ENCODE assay signal across 1 cellular context in the genomic region with DNA sequence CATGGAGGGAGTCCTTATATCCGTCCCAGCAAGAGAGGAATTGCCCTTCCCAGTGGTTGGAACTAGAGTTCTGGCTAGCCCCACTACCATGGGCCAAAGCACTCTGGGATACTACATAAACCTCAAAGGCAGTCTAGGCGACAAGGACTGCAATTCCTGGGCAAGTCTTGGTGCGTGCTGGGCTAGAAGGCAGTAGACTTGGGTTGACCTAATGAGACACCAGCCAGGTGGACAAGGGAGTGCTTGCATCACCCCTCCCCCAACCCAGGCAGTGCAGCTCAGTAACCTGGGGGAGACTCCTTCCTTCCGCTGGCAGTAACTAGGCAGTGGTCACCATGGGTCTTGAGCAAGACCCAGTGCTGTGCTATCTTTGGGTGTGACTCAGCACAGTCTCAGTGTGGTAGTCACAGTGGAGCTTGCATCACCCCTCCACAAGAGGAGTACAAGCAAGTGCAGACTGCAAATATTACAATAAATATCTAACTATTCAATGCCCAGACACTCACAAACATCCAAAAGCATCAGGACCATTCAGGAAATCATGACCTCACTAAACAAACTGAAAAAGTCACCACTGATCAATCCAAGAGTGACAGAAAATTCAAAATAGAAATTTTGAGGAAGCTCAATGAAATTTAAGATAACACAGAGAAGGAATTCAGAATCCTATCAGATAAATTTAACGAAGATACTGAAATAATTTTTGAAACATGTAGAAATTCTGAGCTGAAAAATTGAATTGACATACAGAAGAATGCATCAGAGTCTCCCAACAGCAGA.
TF ChIP-seq lines count a peak whose summit lies in the region.

No MANE protein-coding gene starts in this region.

TF ChIP-seq in K562, 482 proteins besides CTCF, POLR2A, EP300 and RAD21 (continued from another document and continues in another):
- TF ChIP-seq, protein P1, sequence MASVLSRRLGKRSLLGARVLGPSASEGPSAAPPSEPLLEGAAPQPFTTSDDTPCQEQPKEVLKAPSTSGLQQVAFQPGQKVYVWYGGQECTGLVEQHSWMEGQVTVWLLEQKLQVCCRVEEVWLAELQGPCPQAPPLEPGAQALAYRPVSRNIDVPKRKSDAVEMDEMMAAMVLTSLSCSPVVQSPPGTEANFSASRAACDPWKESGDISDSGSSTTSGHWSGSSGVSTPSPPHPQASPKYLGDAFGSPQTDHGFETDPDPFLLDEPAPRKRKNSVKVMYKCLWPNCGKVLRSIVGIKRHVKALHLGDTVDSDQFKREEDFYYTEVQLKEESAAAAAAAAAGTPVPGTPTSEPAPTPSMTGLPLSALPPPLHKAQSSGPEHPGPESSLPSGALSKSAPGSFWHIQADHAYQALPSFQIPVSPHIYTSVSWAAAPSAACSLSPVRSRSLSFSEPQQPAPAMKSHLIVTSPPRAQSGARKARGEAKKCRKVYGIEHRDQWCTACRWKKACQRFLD (CRISPR knock-in tag; IDR thresholded peaks at IDR 0.05), result peak; percentile 83; the same call in 1 of the 2 replicates
- no peak for TF ChIP-seq HMG20A (CRISPR knock-in tag; conservative IDR thresholded peaks at IDR 0.05)
- TF ChIP-seq, protein P2, sequence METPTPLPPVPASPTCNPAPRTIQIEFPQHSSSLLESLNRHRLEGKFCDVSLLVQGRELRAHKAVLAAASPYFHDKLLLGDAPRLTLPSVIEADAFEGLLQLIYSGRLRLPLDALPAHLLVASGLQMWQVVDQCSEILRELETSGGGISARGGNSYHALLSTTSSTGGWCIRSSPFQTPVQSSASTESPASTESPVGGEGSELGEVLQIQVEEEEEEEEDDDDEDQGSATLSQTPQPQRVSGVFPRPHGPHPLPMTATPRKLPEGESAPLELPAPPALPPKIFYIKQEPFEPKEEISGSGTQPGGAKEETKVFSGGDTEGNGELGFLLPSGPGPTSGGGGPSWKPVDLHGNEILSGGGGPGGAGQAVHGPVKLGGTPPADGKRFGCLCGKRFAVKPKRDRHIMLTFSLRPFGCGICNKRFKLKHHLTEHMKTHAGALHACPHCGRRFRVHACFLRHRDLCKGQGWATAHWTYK (CRISPR knock-in tag; IDR thresholded peaks at IDR 0.05), result peak; percentile 87
- TF ChIP-seq MTA2 (IDR thresholded peaks at IDR 0.05; ENCODE audit: low read depth), result peak; percentile 52; the same call in 1 of the 2 replicates
- no peak for TF ChIP-seq ZNF586 (CRISPR knock-in tag; conservative IDR thresholded peaks at IDR 0.05)
- TF ChIP-seq PTTG1 (tag; IDR thresholded peaks at IDR 0.05; ENCODE audit: low read depth), result no peak
- TF ChIP-seq RUNX1 (IDR thresholded peaks at IDR 0.05; ENCODE audit: low read depth), result no peak
- TF ChIP-seq, protein P3, sequence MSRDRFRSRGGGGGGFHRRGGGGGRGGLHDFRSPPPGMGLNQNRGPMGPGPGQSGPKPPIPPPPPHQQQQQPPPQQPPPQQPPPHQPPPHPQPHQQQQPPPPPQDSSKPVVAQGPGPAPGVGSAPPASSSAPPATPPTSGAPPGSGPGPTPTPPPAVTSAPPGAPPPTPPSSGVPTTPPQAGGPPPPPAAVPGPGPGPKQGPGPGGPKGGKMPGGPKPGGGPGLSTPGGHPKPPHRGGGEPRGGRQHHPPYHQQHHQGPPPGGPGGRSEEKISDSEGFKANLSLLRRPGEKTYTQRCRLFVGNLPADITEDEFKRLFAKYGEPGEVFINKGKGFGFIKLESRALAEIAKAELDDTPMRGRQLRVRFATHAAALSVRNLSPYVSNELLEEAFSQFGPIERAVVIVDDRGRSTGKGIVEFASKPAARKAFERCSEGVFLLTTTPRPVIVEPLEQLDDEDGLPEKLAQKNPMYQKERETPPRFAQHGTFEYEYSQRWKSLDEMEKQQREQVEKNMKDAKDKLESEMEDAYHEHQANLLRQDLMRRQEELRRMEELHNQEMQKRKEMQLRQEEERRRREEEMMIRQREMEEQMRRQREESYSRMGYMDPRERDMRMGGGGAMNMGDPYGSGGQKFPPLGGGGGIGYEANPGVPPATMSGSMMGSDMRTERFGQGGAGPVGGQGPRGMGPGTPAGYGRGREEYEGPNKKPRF (IDR thresholded peaks at IDR 0.05; ENCODE audit: low read depth, low read length), result no peak
- TF ChIP-seq SMAD2 (IDR thresholded peaks at IDR 0.05; ENCODE audit: low read depth, low read length), result no peak
- no peak for TF ChIP-seq ZNF146 (CRISPR knock-in tag; IDR thresholded peaks at IDR 0.05; ENCODE audit: unreplicated experiment)
- TF ChIP-seq ZNF696 (CRISPR knock-in tag; conservative IDR thresholded peaks at IDR 0.05), result no peak
- TF ChIP-seq ZBTB7A (IDR thresholded peaks at IDR 0.05; ENCODE audit: borderline replicate concordance, control insufficient read depth, low read depth, low read length), result peak; percentile 65; the same call in 1 of the 2 replicates
- TF ChIP-seq, protein P4, sequence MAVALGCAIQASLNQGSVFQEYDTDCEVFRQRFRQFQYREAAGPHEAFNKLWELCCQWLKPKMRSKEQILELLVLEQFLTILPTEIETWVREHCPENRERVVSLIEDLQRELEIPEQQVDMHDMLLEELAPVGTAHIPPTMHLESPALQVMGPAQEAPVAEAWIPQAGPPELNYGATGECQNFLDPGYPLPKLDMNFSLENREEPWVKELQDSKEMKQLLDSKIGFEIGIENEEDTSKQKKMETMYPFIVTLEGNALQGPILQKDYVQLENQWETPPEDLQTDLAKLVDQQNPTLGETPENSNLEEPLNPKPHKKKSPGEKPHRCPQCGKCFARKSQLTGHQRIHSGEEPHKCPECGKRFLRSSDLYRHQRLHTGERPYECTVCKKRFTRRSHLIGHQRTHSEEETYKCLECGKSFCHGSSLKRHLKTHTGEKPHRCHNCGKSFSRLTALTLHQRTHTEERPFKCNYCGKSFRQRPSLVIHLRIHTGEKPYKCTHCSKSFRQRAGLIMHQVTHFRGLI (CRISPR knock-in tag; IDR thresholded peaks at IDR 0.05), result no peak
- TF ChIP-seq ADNP (tag; IDR thresholded peaks at IDR 0.05), result no peak
- TF ChIP-seq, protein P5, sequence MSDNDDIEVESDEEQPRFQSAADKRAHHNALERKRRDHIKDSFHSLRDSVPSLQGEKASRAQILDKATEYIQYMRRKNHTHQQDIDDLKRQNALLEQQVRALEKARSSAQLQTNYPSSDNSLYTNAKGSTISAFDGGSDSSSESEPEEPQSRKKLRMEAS (CRISPR knock-in tag; IDR thresholded peaks at IDR 0.05), result no peak
- TF ChIP-seq MCM2 (IDR thresholded peaks at IDR 0.05; ENCODE audit: low read depth), result no peak
- TF ChIP-seq SRSF7 (optimal IDR thresholded peaks at IDR 0.05; ENCODE audit: low read depth, low read length), result no peak
- no peak for TF ChIP-seq FOXK1 (CRISPR knock-in tag; IDR thresholded peaks at IDR 0.05; ENCODE audit: borderline replicate concordance)
- TF ChIP-seq TEAD2 (tag; IDR thresholded peaks at IDR 0.05), result peak; percentile 51; the same call in 1 of the 2 replicates
- no peak for TF ChIP-seq HNRNPL (IDR thresholded peaks at IDR 0.05; ENCODE audit: low read depth, low read length)
- peak; percentile 32 for TF ChIP-seq MEIS2 (IDR thresholded peaks at IDR 0.05; ENCODE audit: partially characterized antibody)
- no peak for TF ChIP-seq HLTF (IDR thresholded peaks at IDR 0.05)
- TF ChIP-seq ZC3H4 (CRISPR knock-in tag; IDR thresholded peaks at IDR 0.05; ENCODE audit: borderline replicate concordance), result no peak
- no peak for TF ChIP-seq SMC3 (conservative IDR thresholded peaks at IDR 0.05; ENCODE audit: insufficient read depth, low read depth, low read length)
- TF ChIP-seq, protein P6, sequence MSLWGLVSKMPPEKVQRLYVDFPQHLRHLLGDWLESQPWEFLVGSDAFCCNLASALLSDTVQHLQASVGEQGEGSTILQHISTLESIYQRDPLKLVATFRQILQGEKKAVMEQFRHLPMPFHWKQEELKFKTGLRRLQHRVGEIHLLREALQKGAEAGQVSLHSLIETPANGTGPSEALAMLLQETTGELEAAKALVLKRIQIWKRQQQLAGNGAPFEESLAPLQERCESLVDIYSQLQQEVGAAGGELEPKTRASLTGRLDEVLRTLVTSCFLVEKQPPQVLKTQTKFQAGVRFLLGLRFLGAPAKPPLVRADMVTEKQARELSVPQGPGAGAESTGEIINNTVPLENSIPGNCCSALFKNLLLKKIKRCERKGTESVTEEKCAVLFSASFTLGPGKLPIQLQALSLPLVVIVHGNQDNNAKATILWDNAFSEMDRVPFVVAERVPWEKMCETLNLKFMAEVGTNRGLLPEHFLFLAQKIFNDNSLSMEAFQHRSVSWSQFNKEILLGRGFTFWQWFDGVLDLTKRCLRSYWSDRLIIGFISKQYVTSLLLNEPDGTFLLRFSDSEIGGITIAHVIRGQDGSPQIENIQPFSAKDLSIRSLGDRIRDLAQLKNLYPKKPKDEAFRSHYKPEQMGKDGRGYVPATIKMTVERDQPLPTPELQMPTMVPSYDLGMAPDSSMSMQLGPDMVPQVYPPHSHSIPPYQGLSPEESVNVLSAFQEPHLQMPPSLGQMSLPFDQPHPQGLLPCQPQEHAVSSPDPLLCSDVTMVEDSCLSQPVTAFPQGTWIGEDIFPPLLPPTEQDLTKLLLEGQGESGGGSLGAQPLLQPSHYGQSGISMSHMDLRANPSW (CRISPR knock-in tag; IDR thresholded peaks at IDR 0.05), result no peak; the same call in 1 of the 2 replicates
- TF ChIP-seq, protein P7, sequence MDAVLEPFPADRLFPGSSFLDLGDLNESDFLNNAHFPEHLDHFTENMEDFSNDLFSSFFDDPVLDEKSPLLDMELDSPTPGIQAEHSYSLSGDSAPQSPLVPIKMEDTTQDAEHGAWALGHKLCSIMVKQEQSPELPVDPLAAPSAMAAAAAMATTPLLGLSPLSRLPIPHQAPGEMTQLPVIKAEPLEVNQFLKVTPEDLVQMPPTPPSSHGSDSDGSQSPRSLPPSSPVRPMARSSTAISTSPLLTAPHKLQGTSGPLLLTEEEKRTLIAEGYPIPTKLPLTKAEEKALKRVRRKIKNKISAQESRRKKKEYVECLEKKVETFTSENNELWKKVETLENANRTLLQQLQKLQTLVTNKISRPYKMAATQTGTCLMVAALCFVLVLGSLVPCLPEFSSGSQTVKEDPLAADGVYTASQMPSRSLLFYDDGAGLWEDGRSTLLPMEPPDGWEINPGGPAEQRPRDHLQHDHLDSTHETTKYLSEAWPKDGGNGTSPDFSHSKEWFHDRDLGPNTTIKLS (IDR thresholded peaks at IDR 0.05; ENCODE audit: borderline replicate concordance, low read depth), result peak; percentile 72; the same call in 1 of the 2 replicates
- TF ChIP-seq, protein P8, sequence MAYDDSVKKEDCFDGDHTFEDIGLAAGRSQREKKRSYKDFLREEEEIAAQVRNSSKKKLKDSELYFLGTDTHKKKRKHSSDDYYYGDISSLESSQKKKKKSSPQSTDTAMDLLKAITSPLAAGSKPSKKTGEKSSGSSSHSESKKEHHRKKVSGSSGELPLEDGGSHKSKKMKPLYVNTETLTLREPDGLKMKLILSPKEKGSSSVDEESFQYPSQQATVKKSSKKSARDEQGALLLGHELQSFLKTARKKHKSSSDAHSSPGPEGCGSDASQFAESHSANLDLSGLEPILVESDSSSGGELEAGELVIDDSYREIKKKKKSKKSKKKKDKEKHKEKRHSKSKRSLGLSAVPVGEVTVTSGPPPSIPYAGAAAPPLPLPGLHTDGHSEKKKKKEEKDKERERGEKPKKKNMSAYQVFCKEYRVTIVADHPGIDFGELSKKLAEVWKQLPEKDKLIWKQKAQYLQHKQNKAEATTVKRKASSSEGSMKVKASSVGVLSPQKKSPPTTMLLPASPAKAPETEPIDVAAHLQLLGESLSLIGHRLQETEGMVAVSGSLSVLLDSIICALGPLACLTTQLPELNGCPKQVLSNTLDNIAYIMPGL (CRISPR knock-in tag; IDR thresholded peaks at IDR 0.05), result no peak
- no peak for TF ChIP-seq ZNF124 (CRISPR knock-in tag; IDR thresholded peaks at IDR 0.05)
- no peak for TF ChIP-seq ILK (tag; IDR thresholded peaks at IDR 0.05; ENCODE audit: borderline replicate concordance, low read depth)
- TF ChIP-seq POLR2H (tag; IDR thresholded peaks at IDR 0.05; ENCODE audit: low read depth), result peak; percentile 55
- peak; percentile 84 for TF ChIP-seq CTBP1 (IDR thresholded peaks at IDR 0.05; ENCODE audit: borderline replicate concordance)
- no peak; the same call in 1 of the 2 replicates for TF ChIP-seq ZNF134 (CRISPR knock-in tag; conservative IDR thresholded peaks at IDR 0.05)
- no peak for TF ChIP-seq SRSF9 (IDR thresholded peaks at IDR 0.05; ENCODE audit: borderline replicate concordance, low read depth, low read length)
- TF ChIP-seq CEBPG (CRISPR knock-in tag; IDR thresholded peaks at IDR 0.05), result no peak
- TF ChIP-seq CEBPG (tag; conservative IDR thresholded peaks at IDR 0.05 in 1 of 2, IDR thresholded peaks at IDR 0.05 in 1 of 2), result peak; percentile 99
- TF ChIP-seq DIDO1 (tag; IDR thresholded peaks at IDR 0.05; ENCODE audit: low read depth), result no peak
- peak; percentile 82 for TF ChIP-seq MYC (IDR thresholded peaks at IDR 0.05; ENCODE audit: low read depth, low read length)
- no peak for TF ChIP-seq MYC (CRISPR knock-in tag; IDR thresholded peaks at IDR 0.05; ENCODE audit: borderline replicate concordance, low read depth)
- TF ChIP-seq, protein P9, sequence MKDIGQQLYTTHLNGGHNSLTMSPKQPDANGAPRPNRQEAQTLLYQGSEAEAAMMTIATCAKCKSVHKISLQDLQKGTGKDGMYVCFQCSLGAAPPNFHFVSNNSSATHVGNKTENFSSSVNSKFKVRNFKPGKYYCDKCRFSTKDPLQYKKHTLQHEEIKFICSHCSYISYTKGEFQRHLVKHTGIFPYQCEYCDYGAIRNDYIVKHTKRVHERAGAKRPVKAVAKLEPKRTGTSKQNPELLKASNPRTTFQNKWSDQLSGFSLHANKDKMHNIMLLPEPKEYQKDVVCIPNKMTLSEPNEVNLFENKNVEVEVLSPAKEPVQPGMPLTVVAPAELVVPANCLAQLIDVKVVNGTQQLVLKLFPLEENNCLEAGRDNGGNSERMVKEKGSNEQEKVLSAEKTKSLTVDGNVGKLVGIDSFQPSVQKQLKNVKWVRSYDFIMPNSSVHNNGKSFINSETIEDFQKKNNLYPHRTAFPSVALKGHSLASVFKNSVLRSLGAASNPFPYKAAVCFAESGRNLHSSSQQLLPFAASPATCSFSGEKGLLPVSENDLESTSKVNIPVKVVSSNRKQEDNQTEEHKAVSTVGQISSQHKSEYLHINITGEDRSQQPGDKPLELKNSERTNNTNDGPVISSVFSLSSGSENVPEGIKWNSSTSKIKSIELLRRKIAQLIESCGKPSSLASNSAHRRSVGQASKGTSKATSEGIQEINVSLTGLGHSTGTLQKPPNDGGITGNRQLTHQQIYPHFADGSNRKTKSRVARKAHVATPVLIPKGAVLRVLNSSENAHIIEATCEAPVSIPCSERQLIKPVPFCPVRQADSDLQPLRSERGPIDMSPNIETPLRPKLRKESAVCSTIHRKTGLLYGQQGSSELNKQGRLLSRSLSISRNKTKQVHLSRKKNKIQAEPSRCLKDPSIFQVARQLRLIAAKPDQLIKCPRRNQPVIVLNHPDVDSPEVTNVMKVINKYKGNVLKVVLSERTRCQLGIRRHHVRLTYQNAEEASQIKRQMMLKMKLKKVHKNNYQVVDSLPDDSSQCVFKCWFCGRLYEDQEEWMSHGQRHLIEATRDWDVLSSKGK (CRISPR knock-in tag; IDR thresholded peaks at IDR 0.05), result no peak
- no peak for TF ChIP-seq MXI1 (IDR thresholded peaks at IDR 0.05; ENCODE audit: low read depth, low read length)
